In the genomic region with DNA sequence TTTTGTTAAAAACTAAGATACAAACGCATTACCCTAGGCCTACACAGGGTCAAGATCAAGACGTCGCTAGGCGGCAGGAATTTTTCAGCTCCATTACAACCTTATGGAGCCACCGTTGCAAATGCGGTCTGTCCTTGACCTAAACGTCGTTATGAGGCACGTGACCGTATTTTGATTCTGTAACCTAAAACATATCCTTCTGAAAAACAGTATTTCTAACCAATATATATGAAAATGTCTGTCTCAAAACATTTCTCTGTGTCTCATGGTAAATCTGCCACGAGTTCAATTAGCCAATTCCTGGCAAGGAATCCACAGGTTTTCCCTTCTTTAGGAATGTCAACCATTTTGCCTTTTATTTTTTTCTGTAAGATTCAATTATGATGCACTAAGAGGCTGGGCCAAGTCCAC, we compare ENCODE assay signal across 1 cellular context.
TF ChIP-seq lines count a peak whose summit lies in the region.

No MANE protein-coding gene starts in this region.

TF ChIP-seq in GM23338, 12 proteins besides CTCF, POLR2A, EP300 and RAD21 (continued from another document):
- no peak for TF ChIP-seq ZNF462 (CRISPR knock-in tag; IDR thresholded peaks at IDR 0.05)
TF ChIP-seq in GM23338: peak in this region for 0.
